8 cellular contexts compared by ENCODE assay signal in the genomic region with DNA sequence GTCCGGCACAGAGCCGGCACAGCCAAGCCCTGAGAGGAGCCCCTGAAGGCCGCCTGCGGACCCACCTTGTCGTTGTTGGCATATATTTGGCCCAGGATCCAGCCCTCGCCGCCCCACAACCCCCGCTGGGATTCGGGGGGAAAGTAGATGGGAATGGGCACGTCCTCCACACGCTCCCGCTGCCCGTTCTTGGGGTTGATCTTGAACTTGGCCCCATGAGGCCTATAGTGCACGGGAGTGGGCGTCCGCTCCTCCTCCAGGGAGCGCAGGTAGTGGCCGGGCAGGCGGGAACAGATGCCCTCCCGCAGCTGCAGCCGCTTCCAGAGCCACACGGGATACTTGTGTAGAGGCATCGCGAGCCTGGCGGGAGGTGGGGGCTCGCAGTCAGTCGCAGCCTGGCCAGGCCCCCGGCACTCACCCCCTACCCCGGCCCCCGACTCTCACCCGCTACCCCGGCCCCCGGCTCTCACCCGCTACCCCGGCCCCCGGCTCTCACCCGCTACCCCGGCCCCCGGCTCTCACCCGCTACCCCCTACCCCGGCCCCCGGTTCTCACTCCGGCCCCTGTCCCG. TPM values are rescaled to one million over a fixed set of nuclear protein-coding genes. Genes with fewer than 3 reads are reported as not detected.
DNase-seq lines count a peak whose midpoint lies in the region; ATAC-seq and TF ChIP-seq lines count a peak whose summit lies in the region.

No MANE protein-coding gene starts in this region.

- intact Hi-C loops in activated CD4-positive, alpha-beta memory T cell treated with anti-CD3 and anti-CD28 coated beads for 36 hours (cut with micrococcal nuclease), result loop anchor here (1.0 to 2.0 kb wide), 3 partner anchors 17 to 156 kb away; a partner anchor contains a TSS
- intact Hi-C loops in left ventricle myocardium superior (cut with micrococcal nuclease), result no loop called here

- H3K36me3 Mint-ChIP-seq in GM23338 (ENCODE audit: low read depth), result peaks cover 20% of the 10 kb centered on the region
- H3K36me3 Mint-ChIP-seq in activated CD4-positive, alpha-beta memory T cell treated with anti-CD3 and anti-CD28 coated beads for 36 hours, result peaks cover 11% of the 10 kb centered on the region

- CTCF ChIA-PET in activated CD4-positive, alpha-beta memory T cell treated with anti-CD3 and anti-CD28 coated beads for 36 hours (lab: Charles Lee), result interaction anchor here (0.6 to 1.3 kb wide), 3 partner anchors 8 to 273 kb away, joined by 3 to 10 read pairs (median 3); a partner anchor contains a TSS

- peak overlapping the region; percentile 73 for H3K4me3 Mint-ChIP-seq in GM23338
- peak overlapping the region; percentile 85 for H3K4me3 Mint-ChIP-seq in activated CD4-positive, alpha-beta memory T cell treated with anti-CD3 and anti-CD28 coated beads for 36 hours

- H3K27me3 Mint-ChIP-seq in GM23338 (ENCODE audit: insufficient read depth, low read depth, poor library complexity), result peaks cover 16% of the 10 kb centered on the region
- no peaks in the 10 kb centered on the region for H3K27me3 Mint-ChIP-seq in activated CD4-positive, alpha-beta memory T cell treated with anti-CD3 and anti-CD28 coated beads for 36 hours

- POLR2A ChIA-PET in activated CD4-positive, alpha-beta memory T cell treated with anti-CD3 and anti-CD28 coated beads for 36 hours (lab: Charles Lee), result interaction anchor here (2.1 kb wide), 1 partner anchor 142 kb away, joined by 8 read pairs; no protein-coding TSS in a partner anchor

- DNase-seq in GM23338 (ENCODE audit: low spot score) (peak; percentile 71), left ventricle myocardium superior (no peak), NCI-H1105 treated with DMSO at 0.1 percent for 48 hours (lab: John Stamatoyannopoulos, UW) (no peak)
- no peak for DNase-seq in activated CD4-positive, alpha-beta memory T cell treated with anti-CD3 and anti-CD28 coated beads for 36 hours

- H4K20me1 ChIP-seq in GM23338 (replicated peaks; ENCODE audit: insufficient read depth), result no peaks in the 10 kb centered on the region; the same call in none of the 2 replicates

- H3K9me3 Mint-ChIP-seq in GM23338, result no peaks in the 10 kb centered on the region
- H3K9me3 Mint-ChIP-seq in activated CD4-positive, alpha-beta memory T cell treated with anti-CD3 and anti-CD28 coated beads for 36 hours, result no peaks in the 10 kb centered on the region

- H3K27ac Mint-ChIP-seq in GM23338, result no peak overlapping the region
- H3K27ac Mint-ChIP-seq in activated CD4-positive, alpha-beta memory T cell treated with anti-CD3 and anti-CD28 coated beads for 36 hours, result peak overlapping the region; percentile 85

- TF ChIP-seq POLR2A in GM18505 (IDR thresholded peaks at IDR 0.05; ENCODE audit: borderline replicate concordance, extremely low read depth, insufficient read depth, insufficient read length), result no peak

- H3K27ac ChIP-seq in GM23338 (ENCODE audit: low read depth) (no peak overlapping the region), skin epidermis (peak overlapping the region in 18 of 21 experiments; percentile 30 to 81 (median 67))

- no peak overlapping the region for H2AFZ ChIP-seq in GM23338

- ATAC-seq in GM23338 (peak; percentile 69), left ventricle myocardium superior (peak; percentile 55), HG03135 (IDR thresholded peaks at IDR 0.05; ENCODE audit: unreplicated experiment) (no peak), GM18505 (IDR thresholded peaks at IDR 0.05; ENCODE audit: unreplicated experiment) (no peak), HG03457 (IDR thresholded peaks at IDR 0.05; ENCODE audit: unreplicated experiment) (no peak)

- peaks cover 4% of the 10 kb centered on the region; the same call in 1 of the 2 replicates for H3K36me3 ChIP-seq in GM23338 (ENCODE audit: insufficient read depth)

- TF ChIP-seq CTCF in GM23338 (conservative IDR thresholded peaks at IDR 0.05; ENCODE audit: low read depth in 2 of 2), result no peak

- H3F3A ChIP-seq in GM23338 (replicated peaks; ENCODE audit: low read depth), result peaks cover 4% of the 10 kb centered on the region

- peaks cover 4% of the 10 kb centered on the region; the same call in 1 of the 2 replicates for H3K4me1 ChIP-seq in GM23338 (ENCODE audit: insufficient read depth)

- peaks cover 12% of the 10 kb centered on the region; the same call in 1 of the 3 replicates for H3K4me1 Mint-ChIP-seq in GM23338
- H3K4me1 Mint-ChIP-seq in activated CD4-positive, alpha-beta memory T cell treated with anti-CD3 and anti-CD28 coated beads for 36 hours (ENCODE audit: low read depth), result peaks cover 11% of the 10 kb centered on the region

- no peaks in the 10 kb centered on the region for H3K27me3 ChIP-seq in GM23338 (ENCODE audit: insufficient read depth)

- H3K4me3 ChIP-seq in GM23338 (peak overlapping the region; percentile 53), skin epidermis (peak overlapping the region; percentile 30 to 60 (median 48))

- H3K9me2 ChIP-seq in GM23338 (ENCODE audit: insufficient read depth), result no peaks in the 10 kb centered on the region

- H3K4me2 ChIP-seq in GM23338, result peak overlapping the region; percentile 84

- no peaks in the 10 kb centered on the region; the same call in 1 of the 2 replicates for H3K79me2 ChIP-seq in GM23338 (replicated peaks; ENCODE audit: insufficient read depth)

TF ChIP-seq in GM23338, 12 proteins besides CTCF, POLR2A, EP300 and RAD21 (continues in another document):
- TF ChIP-seq ZNF114 (CRISPR knock-in tag; IDR thresholded peaks at IDR 0.05) (no peak), JUNB (IDR thresholded peaks at IDR 0.05; ENCODE audit: unreplicated experiment) (no peak), ZNF331 (CRISPR knock-in tag; IDR thresholded peaks at IDR 0.05; ENCODE audit: low read depth) (no peak), STAT1 (IDR thresholded peaks at IDR 0.05; ENCODE audit: unreplicated experiment) (no peak), CREB1 (CRISPR knock-in tag; IDR thresholded peaks at IDR 0.05; ENCODE audit: low read depth) (no peak), EZH2phosphoT487 (IDR thresholded peaks at IDR 0.05; ENCODE audit: unreplicated experiment) (no peak)
- TF ChIP-seq, protein P1, sequence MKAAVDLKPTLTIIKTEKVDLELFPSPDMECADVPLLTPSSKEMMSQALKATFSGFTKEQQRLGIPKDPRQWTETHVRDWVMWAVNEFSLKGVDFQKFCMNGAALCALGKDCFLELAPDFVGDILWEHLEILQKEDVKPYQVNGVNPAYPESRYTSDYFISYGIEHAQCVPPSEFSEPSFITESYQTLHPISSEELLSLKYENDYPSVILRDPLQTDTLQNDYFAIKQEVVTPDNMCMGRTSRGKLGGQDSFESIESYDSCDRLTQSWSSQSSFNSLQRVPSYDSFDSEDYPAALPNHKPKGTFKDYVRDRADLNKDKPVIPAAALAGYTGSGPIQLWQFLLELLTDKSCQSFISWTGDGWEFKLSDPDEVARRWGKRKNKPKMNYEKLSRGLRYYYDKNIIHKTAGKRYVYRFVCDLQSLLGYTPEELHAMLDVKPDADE (IDR thresholded peaks at IDR 0.05), result no peak

RNA-seq across cellular contexts. Expression of a gene that starts 0.4 kb away (rescaled TPM):
- total RNA-seq in GM23338 (2014; rRNA removed; shearing (Covaris generic)), result 115 and 169 TPM in 2 replicates
- 129 and 135 TPM in 2 replicates for polyA plus RNA-seq in GM23338 (2016; fragmentation: Nextera tagmentation; extraction: Ambion mirVana)
- 10 to 100 TPM; 76.8 to 77.3 TPM for total RNA-seq in activated CD4-positive, alpha-beta memory T cell treated with anti-CD3 and anti-CD28 coated beads for 36 hours
- total RNA-seq in left ventricle myocardium superior, result 77.2 TPM

RNA-seq across cellular contexts. Expression of a gene that starts 11.8 kb away (rescaled TPM):
- total RNA-seq in GM23338 (2014; rRNA removed; shearing (Covaris generic)), result 98.7 and 112 TPM in 2 replicates
- polyA plus RNA-seq in GM23338 (2016; fragmentation: Nextera tagmentation; extraction: Ambion mirVana), result 25.1 and 29.5 TPM in 2 replicates
- 10 to 100 TPM; 30.6 to 31.5 TPM for total RNA-seq in activated CD4-positive, alpha-beta memory T cell treated with anti-CD3 and anti-CD28 coated beads for 36 hours
- 34.2 TPM for total RNA-seq in left ventricle myocardium superior

RNA-seq across cellular contexts. Expression of a gene that starts 17.4 kb away (rescaled TPM):
- total RNA-seq in GM23338 (2014; rRNA removed; shearing (Covaris generic)), result 50.6 and 54.5 TPM in 2 replicates
- 14.3 and 15.0 TPM in 2 replicates for polyA plus RNA-seq in GM23338 (2016; fragmentation: Nextera tagmentation; extraction: Ambion mirVana)
- 10 to 100 TPM; 18.6 to 20.5 TPM for total RNA-seq in activated CD4-positive, alpha-beta memory T cell treated with anti-CD3 and anti-CD28 coated beads for 36 hours
- 14.4 TPM for total RNA-seq in left ventricle myocardium superior

RNA-seq across cellular contexts. Expression of a gene that starts 27.0 kb away (rescaled TPM):
- total RNA-seq in GM23338 (2014; rRNA removed; shearing (Covaris generic)), result 228 and 249 TPM in 2 replicates
- 511 and 521 TPM in 2 replicates for polyA plus RNA-seq in GM23338 (2016; fragmentation: Nextera tagmentation; extraction: Ambion mirVana)
- 10 to 100 TPM; 62.1 to 62.5 TPM for total RNA-seq in activated CD4-positive, alpha-beta memory T cell treated with anti-CD3 and anti-CD28 coated beads for 36 hours
- 89.2 TPM for total RNA-seq in left ventricle myocardium superior

RNA-seq across cellular contexts. Expression of a gene that starts 31.7 kb away (rescaled TPM):
- 17.9 and 26.9 TPM in 2 replicates for total RNA-seq in GM23338 (2014; rRNA removed; shearing (Covaris generic))
- 19.0 and 20.3 TPM in 2 replicates for polyA plus RNA-seq in GM23338 (2016; fragmentation: Nextera tagmentation; extraction: Ambion mirVana)
- 1 to 10 TPM; 8.5 to 8.8 TPM for total RNA-seq in activated CD4-positive, alpha-beta memory T cell treated with anti-CD3 and anti-CD28 coated beads for 36 hours
- 9.8 TPM for total RNA-seq in left ventricle myocardium superior

Comparison
In these comparisons a context has a peak if more than half of its experiments do, and no peak if none do; other contexts are left out.
1. ATAC-seq: peak in GM23338 (single experiment) and left ventricle myocardium superior (single experiment); none in HG03135 (single experiment), GM18505 (single experiment) and HG03457 (single experiment).